In genomic region chr3:48467110-48467454, GRCh38 we compare ENCODE assay signal across 8 cellular contexts. TPM values are rescaled to one million over a fixed set of nuclear protein-coding genes. Genes with fewer than 3 reads are reported as not detected.
A peak's percentile ranks its signal among the peaks of the same experiment; 100 is the strongest.
DNase-seq lines count a peak whose midpoint lies in the region; ATAC-seq, FAIRE-seq and TF ChIP-seq lines count a peak whose summit lies in the region.

No MANE protein-coding gene starts in this region.

- H3K27ac ChIP-seq in VCaP (peak overlapping the region; percentile 100), foreskin keratinocyte (peak overlapping the region; percentile 100), small intestine (ENCODE audit: low read depth in 1 of 2, low read length in 1 of 2) (peak overlapping the region; percentile 96 to 98)

- no peaks in the 10 kb centered on the region for H3K27me3 ChIP-seq in foreskin keratinocyte
- H3K27me3 ChIP-seq in small intestine (ENCODE audit: control insufficient read depth in 2 of 2, insufficient read depth in 2 of 2, low read length in 2 of 2) = no peaks in the 10 kb centered on the region

- no peaks in the 10 kb centered on the region for H3K9me3 ChIP-seq in small intestine (ENCODE audit: control insufficient read depth, low read depth)

- DNase-seq in GM19239 (ENCODE audit: insufficient read length, low spot score) (no peak), foreskin keratinocyte (no peak), small intestine (no peak), CD1c-positive myeloid dendritic cell (ENCODE audit: extremely low spot score) (no peak), NOMO-1 treated with DMSO at 0.1 percent for 48 hours (lab: John Stamatoyannopoulos, UW; ENCODE audit: unreplicated experiment) (no peak)

- no peaks in the 10 kb centered on the region for H3K36me3 ChIP-seq in small intestine (ENCODE audit: control insufficient read depth in 2 of 2, insufficient read depth in 2 of 2, low read length in 2 of 2)

- peak overlapping the region; percentile 52 to 70 for H3K4me3 ChIP-seq in small intestine (ENCODE audit: low read depth in 1 of 2, low read length in 2 of 2)

- H3K4me1 ChIP-seq in foreskin keratinocyte = peaks cover 11% of the 10 kb centered on the region
- H3K4me1 ChIP-seq in small intestine (ENCODE audit: control insufficient read depth in 2 of 2, insufficient read depth in 1 of 2, low read depth in 1 of 2, low read length in 1 of 2) = peaks cover 16% of the 10 kb centered on the region in 2 donors

- TF ChIP-seq CTCF in VCaP (conservative IDR thresholded peaks at IDR 0.05) (no peak), foreskin keratinocyte (conservative IDR thresholded peaks at IDR 0.05) (no peak)

- 59 to 74% (median 65%) methylated on average over 9 of the region's 9 CpGs for WGBS in small intestine, 3 donors

- peak; percentile 37 for FAIRE-seq in GM19239 (lab: Jason Lieb, UNC)
- FAIRE-seq in small intestine (lab: Jason Lieb, UNC) = no peak

- ATAC-seq in foreskin keratinocyte = no peak
- no peak for ATAC-seq in HG03097 (IDR thresholded peaks at IDR 0.05; ENCODE audit: low FRiP score, unreplicated experiment)
- ATAC-seq in GM21447 (IDR thresholded peaks at IDR 0.05; ENCODE audit: unreplicated experiment) = no peak

RNA-seq across cellular contexts. Expression of gene ATRIP, which starts 20.5 kb away (rescaled TPM):
- total RNA-seq in foreskin keratinocyte = 11.6 and 14.4 TPM in 2 replicates
- polyA plus RNA-seq in foreskin keratinocyte = 9.2 and 11.4 TPM in 2 replicates
- polyA plus RNA-seq in small intestine = 1 to 10 TPM; 1.1 to 4.8 (median 1.6) TPM

RNA-seq across cellular contexts. Expression of gene TMA7, which starts 27.0 kb away (rescaled TPM):
- 376 and 417 TPM in 2 replicates for total RNA-seq in foreskin keratinocyte
- polyA plus RNA-seq in foreskin keratinocyte (616 and 663 TPM in 2 replicates), small intestine (100 to 1,000 TPM; 431 to 744 (median 617) TPM)

RNA-seq across cellular contexts. Expression of gene CCDC51, which starts 27.2 kb away (rescaled TPM):
- 30.3 and 31.1 TPM in 2 replicates for total RNA-seq in foreskin keratinocyte
- polyA plus RNA-seq in foreskin keratinocyte (29.5 and 33.2 TPM in 2 replicates), small intestine (10 to 100 TPM; 11.1 to 22.6 (median 20.8) TPM)

RNA-seq across cellular contexts. Expression of gene SHISA5, which starts 36.9 kb away (rescaled TPM):
- 262 and 284 TPM in 2 replicates for total RNA-seq in foreskin keratinocyte
- polyA plus RNA-seq in foreskin keratinocyte (280 TPM in 2 replicates), small intestine (100 to 1,000 TPM in 1 of 3 donors, 10 to 100 TPM in 2; 68.2 to 135 (median 77.8) TPM)

RNA-seq across cellular contexts. Expression of gene PLXNB1, which starts 37.2 kb away (rescaled TPM):
- 67.8 and 73.4 TPM in 2 replicates for total RNA-seq in foreskin keratinocyte
- polyA plus RNA-seq in foreskin keratinocyte (40.1 and 40.6 TPM in 2 replicates), small intestine (10 to 100 TPM; 56.5 to 61.7 (median 59.1) TPM)
